17 cellular contexts compared by ENCODE assay signal in genomic region chr6:1930356-1930755, GRCh38.
"Had no signal": no experiment of that assay in that cellular context is flagged by ENCODE, and none has a peak within 500 bp of the region (broad histone marks: within the 10 kb centered on the region; RNA-seq: fewer than 3 reads in every experiment).

No MANE protein-coding gene starts in this region.

- H3K9me3 Mint-ChIP-seq: neural progenitor cell had no signal

- H3K4me3 Mint-ChIP-seq: activated CD4-positive, alpha-beta T cell treated with anti-CD3 and anti-CD28 coated beads for 36 hours; activated CD8-positive, alpha-beta T cell treated with anti-CD3 and anti-CD28 coated beads for 36 hours; activated T-cell treated with anti-CD3 and anti-CD28 coated beads, Interleukin-2, amount 50 U/mL, for 72 hours; neural progenitor cell; T-helper 17 cell had no signal

- ATAC-seq: activated CD4-positive, alpha-beta T cell treated with anti-CD3 and anti-CD28 coated beads for 36 hours; activated CD8-positive, alpha-beta T cell treated with anti-CD3 and anti-CD28 coated beads for 36 hours; activated naive CD4-positive, alpha-beta T cell treated with anti-CD3 and anti-CD28 coated beads, Interleukin-2, amount 50 U/mL, for 72 hours; activated T-cell treated with anti-CD3 and anti-CD28 coated beads, Interleukin-2, amount 50 U/mL, for 72 hours; gastrocnemius medialis; heart left ventricle; T-helper 17 cell had no signal

- H3K27ac ChIP-seq: breast epithelium, gastrocnemius medialis, heart left ventricle, neural progenitor cell, parathyroid adenoma, sigmoid colon, stomach, vagina had no signal

- H3K27me3 ChIP-seq: breast epithelium, gastrocnemius medialis, heart left ventricle, neural progenitor cell, sigmoid colon, stomach, vagina had no signal

- H3K36me3 Mint-ChIP-seq: neural progenitor cell had no signal

- H3K9me3 ChIP-seq: breast epithelium, gastrocnemius medialis, sigmoid colon, stomach, vagina had no signal

- H3K36me3 ChIP-seq: breast epithelium, gastrocnemius medialis, heart left ventricle, neural progenitor cell, sigmoid colon, vagina had no signal

- H3K27ac Mint-ChIP-seq: activated CD4-positive, alpha-beta T cell treated with anti-CD3 and anti-CD28 coated beads for 36 hours; activated CD8-positive, alpha-beta T cell treated with anti-CD3 and anti-CD28 coated beads for 36 hours; activated naive CD4-positive, alpha-beta T cell treated with anti-CD3 and anti-CD28 coated beads, Interleukin-2, amount 50 U/mL, for 72 hours; activated T-cell treated with anti-CD3 and anti-CD28 coated beads, Interleukin-2, amount 50 U/mL, for 72 hours; neural progenitor cell; T-helper 17 cell had no signal

- H3K4me1 ChIP-seq: breast epithelium, gastrocnemius medialis, heart left ventricle, neural progenitor cell, parathyroid adenoma, sigmoid colon, stomach, vagina had no signal

- H3K27me3 Mint-ChIP-seq: activated CD4-positive, alpha-beta T cell treated with anti-CD3 and anti-CD28 coated beads for 36 hours; activated CD8-positive, alpha-beta T cell treated with anti-CD3 and anti-CD28 coated beads for 36 hours; T-helper 17 cell had no signal

- H3K4me1 Mint-ChIP-seq: activated CD4-positive, alpha-beta T cell treated with anti-CD3 and anti-CD28 coated beads for 36 hours; neural progenitor cell had no signal

- H3K4me3 ChIP-seq: breast epithelium, gastrocnemius medialis, heart left ventricle, neural progenitor cell, sigmoid colon, stomach, vagina had no signal

- DNase-seq: activated CD4-positive, alpha-beta T cell treated with anti-CD3 and anti-CD28 coated beads for 36 hours; activated CD8-positive, alpha-beta T cell treated with anti-CD3 and anti-CD28 coated beads for 36 hours; activated gamma-delta T cell; activated T-cell treated with anti-CD3 and anti-CD28 coated beads, Interleukin-2, amount 50 U/mL, for 72 hours; amniotic stem cell; gastrocnemius medialis; heart left ventricle; islet precursor cell; sigmoid colon; stimulated activated CD4-positive, alpha-beta T cell treated with anti-CD3 and anti-CD28 coated beads, Interleukin-1b, Interleukin-23, amount 100 ng/mL, for 48 hours; stomach; T-helper 17 cell had no signal
